8 cellular contexts compared by ENCODE assay signal in the genomic region with DNA sequence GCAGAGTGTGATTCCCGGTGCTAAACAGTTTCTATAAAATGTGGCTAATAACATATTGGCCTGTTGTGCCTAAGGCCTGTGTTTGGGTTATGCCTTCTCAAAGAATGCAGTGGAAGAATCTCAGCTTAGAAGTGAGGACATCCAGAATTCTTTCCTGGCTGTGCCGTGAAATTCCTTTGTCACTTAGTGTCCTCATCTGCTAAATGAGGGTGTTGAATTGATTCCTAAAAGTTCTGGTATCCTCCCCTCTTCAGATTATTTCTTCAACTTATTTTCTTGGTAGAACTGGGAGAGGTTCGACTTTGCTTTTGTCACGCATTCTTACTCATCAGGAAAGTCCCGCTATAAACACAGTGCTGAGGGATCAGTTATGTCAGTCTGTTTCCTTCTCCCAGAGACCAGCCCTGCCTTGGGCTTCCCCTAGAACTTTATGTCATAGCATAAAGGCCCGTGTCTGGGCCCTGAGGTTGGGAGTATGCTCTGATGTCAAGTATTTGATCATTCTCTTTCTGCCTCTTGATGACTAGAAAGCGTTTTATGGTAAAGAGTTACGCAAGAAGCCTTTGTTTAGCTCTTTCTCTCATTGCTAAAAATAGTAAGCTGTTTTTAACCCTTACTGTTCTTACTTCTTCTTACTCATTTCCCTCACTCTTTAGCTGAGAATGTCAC. TPM values are rescaled to one million over a fixed set of nuclear protein-coding genes. Genes with fewer than 3 reads are reported as not detected.
DNase-seq lines count a peak whose midpoint lies in the region; ATAC-seq and TF ChIP-seq lines count a peak whose summit lies in the region.

No MANE protein-coding gene starts in this region.

- H3K9ac ChIP-seq in KMS-11 (peak overlapping the region; percentile 28; the same call in 1 of the 2 replicates), rectal smooth muscle tissue (ENCODE audit: low read length) (no peak overlapping the region)

- no peaks in the 10 kb centered on the region for H3K9me3 Mint-ChIP-seq in endothelial cell (ENCODE audit: unreplicated experiment)

- TF ChIP-seq CTCF in KMS-11 (conservative IDR thresholded peaks at IDR 0.05; ENCODE audit: low read depth, low read length) (no peak), cardiac fibroblast (IDR thresholded peaks at IDR 0.05; ENCODE audit: low read depth, low read length) (no peak), endothelial cell (IDR thresholded peaks at IDR 0.05; ENCODE audit: unreplicated experiment) (no peak)

- H3K27ac ChIP-seq in KMS-11 (peak overlapping the region; percentile 68), rectal smooth muscle tissue (ENCODE audit: low read depth, low read length) (peak overlapping the region; percentile 3)

- H3K4me2 ChIP-seq in KMS-11, result peak overlapping the region; percentile 43

- DNase-seq in cardiac fibroblast (ENCODE audit: low read depth in 2 of 2) (peak; percentile 76 to 98), germinal center (ENCODE audit: low spot score) (no peak), cortex of kidney (lab: John Stamatoyannopoulos, UW) (no peak), endothelial cell (ENCODE audit: low spot score) (no peak)

- H3K4me1 Mint-ChIP-seq in endothelial cell (ENCODE audit: unreplicated experiment), result peaks cover 4% of the 10 kb centered on the region

- H3K4me1 ChIP-seq in KMS-11 (ENCODE audit: low read depth, poor library complexity, severe bottlenecking) (peaks cover 70% of the 10 kb centered on the region), rectal smooth muscle tissue (ENCODE audit: control insufficient read depth, insufficient read depth, low read length) (peaks cover 2% of the 10 kb centered on the region)

- ATAC-seq in GM18502 (IDR thresholded peaks at IDR 0.05; ENCODE audit: poor library complexity, unreplicated experiment), result peak; percentile 68
- ATAC-seq in GM21723 (IDR thresholded peaks at IDR 0.05; ENCODE audit: unreplicated experiment), result peak; percentile 63

- H3K27me3 Mint-ChIP-seq in endothelial cell (ENCODE audit: unreplicated experiment), result peaks cover 2% of the 10 kb centered on the region

- H3K4me3 Mint-ChIP-seq in endothelial cell (ENCODE audit: unreplicated experiment), result no peak overlapping the region

- H3K4me3 ChIP-seq in KMS-11 (IDR thresholded peaks at IDR 0.05; ENCODE audit: insufficient read depth, low read depth, low read length) (no peak overlapping the region), cardiac fibroblast (replicated peaks in 1 of 2; ENCODE audit: low read depth in 2 of 2, low read length in 2 of 2) (no peak overlapping the region), rectal smooth muscle tissue (ENCODE audit: low read length) (no peak overlapping the region)

- H4K20me1 ChIP-seq in KMS-11 (ENCODE audit: insufficient read depth), result no peaks in the 10 kb centered on the region

- no peak overlapping the region for H3K27ac Mint-ChIP-seq in endothelial cell (ENCODE audit: unreplicated experiment)

- H3K27me3 ChIP-seq in KMS-11 (ENCODE audit: insufficient read depth, low read depth) (no peaks in the 10 kb centered on the region), rectal smooth muscle tissue (ENCODE audit: control insufficient read depth, insufficient read depth, low read length) (no peaks in the 10 kb centered on the region)

- peaks cover 85% of the 10 kb centered on the region; the same call in 1 of the 2 replicates for H3K79me2 ChIP-seq in KMS-11 (ENCODE audit: insufficient read depth, low read depth)

- H2AFZ ChIP-seq in KMS-11 (ENCODE audit: low read depth), result no peak overlapping the region

- peaks cover 32% of the 10 kb centered on the region for H3K36me3 Mint-ChIP-seq in endothelial cell (ENCODE audit: low read depth, unreplicated experiment)

- H3K36me3 ChIP-seq in KMS-11 (ENCODE audit: insufficient read depth), result peaks cover 16% of the 10 kb centered on the region
- peaks cover 7% of the 10 kb centered on the region for H3K36me3 ChIP-seq in rectal smooth muscle tissue (ENCODE audit: control insufficient read depth, insufficient read depth, low read length)

RNA-seq across cellular contexts. Expression of a gene that starts 29.5 kb away (rescaled TPM):
- total RNA-seq in endothelial cell (ENCODE audit: unreplicated experiment), result 37.2 TPM

Comparison
In these comparisons a context has a peak if more than half of its experiments do, and no peak if none do; other contexts are left out.
1. DNase-seq: peak in cardiac fibroblast (2 of 2); none in germinal center (single experiment), cortex of kidney (single experiment) and endothelial cell (single experiment).